ENCODE assay signal across 1 cellular context in the genomic region with DNA sequence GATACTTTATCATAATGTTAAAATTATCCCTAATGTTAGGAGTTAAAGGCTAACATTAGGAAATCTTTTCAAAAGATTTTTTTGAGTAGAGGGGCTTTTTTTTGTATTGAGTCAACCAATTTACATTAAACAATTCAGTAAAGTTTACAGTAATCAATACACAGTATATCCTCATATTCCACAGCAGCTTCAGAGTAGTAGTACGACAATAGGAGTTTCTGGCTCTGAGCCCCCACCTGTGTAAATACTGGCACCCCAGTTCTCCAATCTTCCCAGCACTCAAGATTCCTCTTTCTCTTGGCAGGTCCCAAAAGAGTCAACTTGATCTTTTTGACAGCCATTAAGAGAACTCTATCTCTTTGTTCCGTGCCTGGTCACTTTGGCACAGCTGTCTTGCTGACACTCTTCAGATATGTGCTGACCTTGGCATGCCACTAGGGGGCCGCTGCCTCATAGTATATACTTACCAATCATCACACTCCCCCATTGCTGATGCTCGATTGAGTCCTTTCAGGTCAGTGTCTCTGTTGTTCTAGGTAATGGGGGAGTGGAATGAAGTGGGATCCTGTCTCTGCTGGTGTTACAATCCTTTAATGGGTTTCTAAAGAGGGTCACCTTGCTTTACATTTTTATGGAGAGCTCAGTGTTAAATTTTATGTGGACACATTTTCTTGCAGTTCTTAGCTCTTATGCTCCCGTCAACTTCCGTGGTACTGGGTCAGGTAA.
TF ChIP-seq lines count a peak whose summit lies in the region.

No MANE protein-coding gene starts in this region.

TF ChIP-seq in H1, 55 proteins besides CTCF, POLR2A, EP300 and RAD21 (continued from another document):
- peak; percentile 48; the same call in 1 of the 2 replicates for TF ChIP-seq TEAD4 (IDR thresholded peaks at IDR 0.05; ENCODE audit: low read depth, low read length)
- TF ChIP-seq YY1 (IDR thresholded peaks at IDR 0.05; ENCODE audit: low read depth, low read length) = peak; percentile 73
- TF ChIP-seq POLR2AphosphoS5 (IDR thresholded peaks at IDR 0.05; ENCODE audit: low read depth, low read length) = no peak
- 0 out of 4 replicates have a peak, but pooled peaks have one; percentile 25 to 61 for TF ChIP-seq SIN3A (conservative IDR thresholded peaks at IDR 0.05 in 1 of 2, IDR thresholded peaks at IDR 0.05 in 1 of 2; ENCODE audit: low read depth in 1 of 2, low read length in 2 of 2)
TF ChIP-seq in H1: peak in this region for 4.
